In genomic region chr3:58260261-58260731, GRCh38 we compare ENCODE assay signal across 1 cellular context.
A peak's percentile ranks its signal among the peaks of the same experiment; 100 is the strongest.
TF ChIP-seq lines count a peak whose summit lies in the region.

No MANE protein-coding gene starts in this region.

TF ChIP-seq in K562, 482 proteins besides CTCF, POLR2A, EP300 and RAD21:
- TF ChIP-seq RCOR1 (IDR thresholded peaks at IDR 0.05; ENCODE audit: borderline replicate concordance in 1 of 2, low read depth in 2 of 2, low read length in 2 of 2) (0 out of 4 replicates have a peak, but pooled peaks of 1 of the 2 experiments have one; percentile 18), FOSL1 (tag; conservative IDR thresholded peaks at IDR 0.05) (peak; percentile 74), CSDE1 (IDR thresholded peaks at IDR 0.05) (no peak), CREB1 (IDR thresholded peaks at IDR 0.05) (no peak), CREB1 (CRISPR knock-in tag; IDR thresholded peaks at IDR 0.05) (peak; percentile 44; the same call in 1 of the 2 replicates), GABPA (tag; conservative IDR thresholded peaks at IDR 0.05; ENCODE audit: low read depth) (peak; percentile 34), C11orf30 (IDR thresholded peaks at IDR 0.05; ENCODE audit: low read depth) (no peak), RBBP5 (IDR thresholded peaks at IDR 0.05; ENCODE audit: borderline replicate concordance, insufficient read depth, low read length, poor library complexity, severe bottlenecking) (no peak), YY1 (IDR thresholded peaks at IDR 0.05; ENCODE audit: borderline replicate concordance in 1 of 3, control insufficient read depth in 1 of 3, extremely low read depth in 1 of 3, insufficient read depth in 3 of 3, insufficient read length in 1 of 3, insufficient replicate concordance in 2 of 3, low read depth in 1 of 3, low read length in 2 of 3) (no peak), BRD9 (IDR thresholded peaks at IDR 0.05; ENCODE audit: low read depth, partially characterized antibody) (no peak), ETV5 (CRISPR knock-in tag; IDR thresholded peaks at IDR 0.05; ENCODE audit: low read depth) (no peak), NONO (IDR thresholded peaks at IDR 0.05; ENCODE audit: low read depth in 2 of 2, low read length in 1 of 2) (no peak), KDM1A (IDR thresholded peaks at IDR 0.05) (peak; percentile 9 to 26; a peak in 2 of 4 replicates), ATF3 (IDR thresholded peaks at IDR 0.05) (peak; percentile 38; the same call in 1 of the 2 replicates), ATF3 (CRISPR knock-in tag; conservative IDR thresholded peaks at IDR 0.05) (no peak), BRF2 (IDR thresholded peaks at IDR 0.05; ENCODE audit: borderline replicate concordance, insufficient read depth, insufficient read length) (no peak), JUND (IDR thresholded peaks at IDR 0.05; ENCODE audit: borderline replicate concordance, low read depth, low read length) (peak; percentile 22; the same call in 1 of the 2 replicates), JUND (tag; IDR thresholded peaks at IDR 0.05; ENCODE audit: borderline replicate concordance, low read depth, low read length) (no peak), GABPB1 (CRISPR knock-in tag; IDR thresholded peaks at IDR 0.05) (0 out of 2 replicates have a peak, but pooled peaks have one; percentile 39), NUFIP1 (IDR thresholded peaks at IDR 0.05; ENCODE audit: partially characterized antibody) (no peak), CREM (IDR thresholded peaks at IDR 0.05; ENCODE audit: low read depth) (peak; percentile 59), ZNF444 (CRISPR knock-in tag; IDR thresholded peaks at IDR 0.05) (no peak), POLR2B (IDR thresholded peaks at IDR 0.05; ENCODE audit: low read depth, partially characterized antibody) (no peak)
TF ChIP-seq in K562: peak in this region for 9.
